ENCODE assay signal across 1 cellular context in the genomic region with DNA sequence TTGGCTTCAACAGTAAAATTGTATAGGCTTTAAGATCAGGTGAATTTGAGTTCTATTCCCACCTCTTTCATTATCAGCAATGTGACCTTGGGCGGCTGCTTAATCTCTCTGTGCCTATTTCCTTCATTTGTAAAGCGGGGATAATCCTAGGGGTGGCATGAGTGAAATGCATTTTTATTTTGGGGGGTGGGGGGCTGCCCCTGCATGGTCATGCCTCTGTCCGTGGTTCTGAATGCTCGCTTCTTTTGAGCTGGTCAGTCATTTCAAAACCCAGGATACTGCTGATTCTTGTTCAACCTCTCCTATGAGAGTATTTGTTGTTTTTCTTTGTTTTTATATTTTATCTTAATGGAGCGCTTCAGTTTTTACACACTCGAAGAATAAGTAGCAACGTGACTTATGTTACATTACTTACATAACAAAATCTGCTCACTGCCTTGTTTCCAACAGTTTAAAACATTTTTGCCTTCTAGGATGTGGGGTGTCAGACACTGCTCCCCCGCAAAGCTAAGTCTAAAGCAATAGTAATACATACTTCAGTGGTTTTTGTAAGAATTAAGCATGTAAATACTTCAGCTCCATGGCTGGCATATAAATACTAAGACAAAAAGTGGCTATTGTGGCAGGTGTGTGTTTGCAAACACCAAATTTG.
TF ChIP-seq lines count a peak whose summit lies in the region.

No MANE protein-coding gene starts in this region.

TF ChIP-seq in HepG2, 621 proteins besides CTCF, POLR2A, EP300 and RAD21 (continued from another document):
- no peak for TF ChIP-seq NFIB (CRISPR knock-in tag; IDR thresholded peaks at IDR 0.05; ENCODE audit: borderline replicate concordance)
- TF ChIP-seq, protein P1, sequence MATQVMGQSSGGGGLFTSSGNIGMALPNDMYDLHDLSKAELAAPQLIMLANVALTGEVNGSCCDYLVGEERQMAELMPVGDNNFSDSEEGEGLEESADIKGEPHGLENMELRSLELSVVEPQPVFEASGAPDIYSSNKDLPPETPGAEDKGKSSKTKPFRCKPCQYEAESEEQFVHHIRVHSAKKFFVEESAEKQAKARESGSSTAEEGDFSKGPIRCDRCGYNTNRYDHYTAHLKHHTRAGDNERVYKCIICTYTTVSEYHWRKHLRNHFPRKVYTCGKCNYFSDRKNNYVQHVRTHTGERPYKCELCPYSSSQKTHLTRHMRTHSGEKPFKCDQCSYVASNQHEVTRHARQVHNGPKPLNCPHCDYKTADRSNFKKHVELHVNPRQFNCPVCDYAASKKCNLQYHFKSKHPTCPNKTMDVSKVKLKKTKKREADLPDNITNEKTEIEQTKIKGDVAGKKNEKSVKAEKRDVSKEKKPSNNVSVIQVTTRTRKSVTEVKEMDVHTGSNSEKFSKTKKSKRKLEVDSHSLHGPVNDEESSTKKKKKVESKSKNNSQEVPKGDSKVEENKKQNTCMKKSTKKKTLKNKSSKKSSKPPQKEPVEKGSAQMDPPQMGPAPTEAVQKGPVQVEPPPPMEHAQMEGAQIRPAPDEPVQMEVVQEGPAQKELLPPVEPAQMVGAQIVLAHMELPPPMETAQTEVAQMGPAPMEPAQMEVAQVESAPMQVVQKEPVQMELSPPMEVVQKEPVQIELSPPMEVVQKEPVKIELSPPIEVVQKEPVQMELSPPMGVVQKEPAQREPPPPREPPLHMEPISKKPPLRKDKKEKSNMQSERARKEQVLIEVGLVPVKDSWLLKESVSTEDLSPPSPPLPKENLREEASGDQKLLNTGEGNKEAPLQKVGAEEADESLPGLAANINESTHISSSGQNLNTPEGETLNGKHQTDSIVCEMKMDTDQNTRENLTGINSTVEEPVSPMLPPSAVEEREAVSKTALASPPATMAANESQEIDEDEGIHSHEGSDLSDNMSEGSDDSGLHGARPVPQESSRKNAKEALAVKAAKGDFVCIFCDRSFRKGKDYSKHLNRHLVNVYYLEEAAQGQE (IDR thresholded peaks at IDR 0.05; ENCODE audit: borderline replicate concordance in 1 of 2, low read depth in 1 of 2, low read length in 2 of 2): peak; percentile 40 to 91
